Comparison of ENCODE assay signal across 8 cellular contexts in genomic region chr6:116268589-116269293, GRCh38. TPM values are rescaled to one million over a fixed set of nuclear protein-coding genes. Genes with fewer than 3 reads are reported as not detected.
DNase-seq lines count a peak whose midpoint lies in the region; ATAC-seq, FAIRE-seq and TF ChIP-seq lines count a peak whose summit lies in the region.

No MANE protein-coding gene starts in this region.

- peaks cover 2% of the 10 kb centered on the region for H3K36me3 ChIP-seq in kidney epithelial cell (ENCODE audit: control insufficient read depth, insufficient read depth, low read length)

- FAIRE-seq in urothelium cell line (lab: Jason Lieb, UNC): no peak

- ATAC-seq in GM21390 (IDR thresholded peaks at IDR 0.05; ENCODE audit: unreplicated experiment) (peak; percentile 88), HG03571 (IDR thresholded peaks at IDR 0.05; ENCODE audit: unreplicated experiment) (peak; percentile 72)

- TF ChIP-seq CTCF in kidney epithelial cell (IDR thresholded peaks at IDR 0.05; ENCODE audit: insufficient read depth, low read length, poor library complexity, severe bottlenecking): peak; percentile 84

- H3K27me3 ChIP-seq in kidney epithelial cell (ENCODE audit: control insufficient read depth, insufficient read depth, low read length): no peaks in the 10 kb centered on the region

- H3K4me3 ChIP-seq in kidney epithelial cell (ENCODE audit: low read depth, low read length): no peak overlapping the region

- DNase-seq in ELR (ENCODE audit: low read depth) (peak; percentile 92), NCI-H82 treated with DMSO at 0.1 percent for 48 hours (lab: John Stamatoyannopoulos, UW; ENCODE audit: unreplicated experiment) (peak; percentile 84), brain pericyte (ENCODE audit: low read depth, low spot score) (peak; percentile 52), kidney epithelial cell (ENCODE audit: low read depth) (peak; percentile 38), urothelium cell line (ENCODE audit: low spot score) (peak; percentile 42)
- DNase-seq in stimulated activated CD4-positive, alpha-beta T cell treated with anti-CD3 and anti-CD28 coated beads, Interleukin-1b, Interleukin-23, amount 100 ng/mL, for 48 hours: no peak

RNA-seq across cellular contexts. Expression of gene TSPYL1, which starts 11.0 kb away (rescaled TPM):
- total RNA-seq in kidney epithelial cell: 68.3 and 73.5 TPM in 2 replicates

RNA-seq across cellular contexts. Expression of gene TSPYL4, which starts 14.9 kb away (rescaled TPM):
- total RNA-seq in kidney epithelial cell: 13.5 and 14.3 TPM in 2 replicates
